Comparison of ENCODE assay signal across 11 cellular contexts in genomic region chr10:111171183-111171582, GRCh38.
"Had no signal": no experiment of that assay in that cellular context is flagged by ENCODE, and none has a peak within 500 bp of the region (broad histone marks: within the 10 kb centered on the region; RNA-seq: fewer than 3 reads in every experiment).

No MANE protein-coding gene starts in this region.

- H2AFZ ChIP-seq: GM23248, GM23338 had no signal

- H3K9me3 ChIP-seq: HAP-1 had no signal

- DNase-seq: GM23248, GOT3, H7, H9, HCEC 1CT, HFFc6 had no signal

- H3K4me3 Mint-ChIP-seq: GM23338, H9, HFFc6 had no signal

- H3K4me3 ChIP-seq: GM23248, GM23338, HAP-1 had no signal

- H3K4me1 ChIP-seq: HAP-1 had no signal

- H3K36me3 ChIP-seq: HAP-1 had no signal

- H3K4me2 ChIP-seq: GM23338 had no signal

- H3K27ac ChIP-seq: GM23248 had no signal

- ATAC-seq: GM23338, HCT116 had no signal

- H3K27ac Mint-ChIP-seq: GM23338, H9, HFFc6 had no signal

- H3K4me1 Mint-ChIP-seq: GM23338 had no signal

- H3K9ac ChIP-seq: GM23248 had no signal

- FAIRE-seq: H1, H54 had no signal
